27 cellular contexts compared by ENCODE assay signal in the genomic region with DNA sequence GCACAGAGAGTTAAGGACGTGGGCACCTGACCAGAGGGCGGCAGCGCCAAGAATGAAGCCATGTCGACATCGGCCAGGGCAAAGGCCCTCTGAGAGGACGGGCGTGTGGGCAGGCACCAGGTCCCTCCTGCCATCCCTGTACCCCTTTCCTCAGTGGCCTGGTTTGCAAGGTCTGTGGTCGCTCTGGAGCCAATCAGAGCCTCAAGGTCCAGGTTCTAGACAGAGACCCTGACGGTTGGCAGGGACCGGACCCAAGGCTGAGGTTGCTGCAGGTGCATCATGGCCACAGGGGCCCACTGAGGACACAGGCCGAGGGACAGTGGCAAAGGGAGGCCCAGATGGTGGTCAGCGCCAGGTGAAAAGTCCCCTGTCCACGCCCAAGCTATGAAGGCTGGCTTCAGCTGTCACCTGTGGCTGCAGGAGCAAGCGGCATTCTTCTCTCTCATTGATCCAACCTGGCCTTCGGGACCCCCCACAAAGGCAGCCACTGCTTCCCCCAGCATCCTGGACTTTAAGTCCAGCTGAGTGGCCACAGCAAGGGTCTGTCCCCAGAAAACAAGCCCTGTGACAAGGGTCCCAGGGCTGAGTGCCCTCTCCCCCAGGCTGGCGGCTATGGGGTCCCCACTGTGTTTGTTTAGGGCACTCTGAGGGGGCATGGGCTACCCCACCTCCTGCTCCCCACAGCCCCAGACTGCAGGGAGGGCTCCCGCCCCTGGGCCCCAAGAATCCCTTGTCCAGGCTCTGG. TPM values are rescaled to one million over a fixed set of nuclear protein-coding genes. Genes with fewer than 3 reads are reported as not detected.
A peak's percentile ranks its signal among the peaks of the same experiment; 100 is the strongest.
DNase-seq lines count a peak whose midpoint lies in the region; ATAC-seq and TF ChIP-seq lines count a peak whose summit lies in the region.
"Had no signal": no experiment of that assay in that cellular context is flagged by ENCODE, and none has a peak within 500 bp of the region (broad histone marks: within the 10 kb centered on the region; RNA-seq: fewer than 3 reads in every experiment).

No MANE protein-coding gene starts in this region.

- H3K4me1 ChIP-seq in heart right ventricle (peaks cover 0 to 13% (median 0%) of the 10 kb centered on the region in 9 donors), trophoblast cell (ENCODE audit: control insufficient read depth in 1 of 2, insufficient read depth in 2 of 2, low read length in 2 of 2) (peaks cover 32 to 50% of the 10 kb centered on the region in 2 experiments)
- H3K4me1 ChIP-seq: prostate gland had no signal

- no peak overlapping the region for H2AK5ac ChIP-seq in trophoblast cell (ENCODE audit: low read length)

- H3K9me3 ChIP-seq in heart right ventricle (no peaks in the 10 kb centered on the region), trophoblast cell (ENCODE audit: insufficient read depth, low read depth, low read length) (no peaks in the 10 kb centered on the region)
- H3K9me3 ChIP-seq: adrenal gland, prostate gland had no signal

- no peak overlapping the region for H2AFZ ChIP-seq in trophoblast cell (ENCODE audit: insufficient read depth, low read length, poor library complexity)

- H2BK5ac ChIP-seq in trophoblast cell (ENCODE audit: low read depth, low read length, poor library complexity) = no peak overlapping the region

- H3K23ac ChIP-seq in trophoblast cell (ENCODE audit: low read length) = no peak overlapping the region

- H3K4ac ChIP-seq in trophoblast cell (ENCODE audit: low read depth, low read length) = peak overlapping the region; percentile 31

- no peak overlapping the region for H2BK12ac ChIP-seq in trophoblast cell (ENCODE audit: low read length)

- H3K4me2 ChIP-seq in trophoblast cell (ENCODE audit: low read length) = no peak overlapping the region

- H4K12ac ChIP-seq in trophoblast cell (ENCODE audit: low read depth, low read length) = no peak overlapping the region

- H3K79me2 ChIP-seq in trophoblast cell (ENCODE audit: control insufficient read depth, insufficient read depth, low read length, poor library complexity) = peaks cover 46% of the 10 kb centered on the region

- no peak overlapping the region for H3K14ac ChIP-seq in trophoblast cell (ENCODE audit: low read length)

- no peak overlapping the region for H3K9ac ChIP-seq in trophoblast cell (ENCODE audit: low read length)

- H3K36me3 ChIP-seq in heart right ventricle = peaks cover 0 to 9% (median 0%) of the 10 kb centered on the region in 9 donors
- peaks cover 45 to 49% of the 10 kb centered on the region in 2 experiments for H3K36me3 ChIP-seq in trophoblast cell (ENCODE audit: control insufficient read depth in 1 of 2, insufficient read depth in 2 of 2, low read length in 2 of 2)
- H3K36me3 ChIP-seq: adrenal gland, prostate gland had no signal

- peaks cover 11% of the 10 kb centered on the region for H3K79me1 ChIP-seq in trophoblast cell (ENCODE audit: low read length)

- 93 to 96% methylated on average over 17 of the region's 17 CpGs for WGBS in heart right ventricle, 2 donors
- no CpG with 5 or more reads among the region's 17 CpGs for WGBS in trophoblast cell (ENCODE audit: extremely low coverage, insufficient coverage, insufficient read length)

- H3K4me3 ChIP-seq in heart right ventricle (no peak overlapping the region), trophoblast cell (ENCODE audit: low read depth, low read length) (no peak overlapping the region)
- H3K4me3 ChIP-seq: adrenal gland, GM12878, prostate gland, skin epidermis had no signal

- H3K27ac ChIP-seq in heart right ventricle = no peak overlapping the region
- H3K27ac ChIP-seq in trophoblast cell (ENCODE audit: low read depth, low read length) = no peak overlapping the region
- H3K27ac ChIP-seq: HL-60, prostate gland had no signal

- intact Hi-C loops in Right ventricle myocardium inferior (cut with DNase I) (no loop called here), heart right ventricle (cut with DNase I) (no loop called here), left cardiac atrium (cut with DNase I) (no loop called here)

- no peak overlapping the region for H4K8ac ChIP-seq in trophoblast cell (ENCODE audit: low read depth, low read length)

- no peak for TF ChIP-seq CTCF in heart right ventricle (IDR thresholded peaks at IDR 0.05)
- TF ChIP-seq CTCF in GM10266 (IDR thresholded peaks at IDR 0.05; ENCODE audit: control insufficient read depth, insufficient read depth, low read depth, missing control alignments) = no peak

- H2BK120ac ChIP-seq in trophoblast cell (ENCODE audit: insufficient read depth, low read length, poor library complexity) = no peak overlapping the region

- DNase-seq in Right ventricle myocardium inferior (ENCODE audit: missing footprints) = peak; percentile 15
- no peak for DNase-seq in heart right ventricle
- peak; percentile 14 for DNase-seq in left cardiac atrium
- no peak for DNase-seq in trophoblast cell
- DNase-seq in GM10266 (ENCODE audit: extremely low spot score) = no peak
- DNase-seq in midbrain (lab: John Stamatoyannopoulos, UW) = no peak
- DNase-seq in activated naive CD4-positive, alpha-beta T cell treated with anti-CD3 and anti-CD28 coated beads, Interleukin-2, amount 50 U/mL, for 16 hours = no peak
- no peak for DNase-seq in stimulated activated naive CD8-positive, alpha-beta T cell treated with anti-CD3 and anti-CD28 coated beads, Interleukin-15, Interleukin-2, amounts not matched to agents 100 U/mL and 50 U/mL, for 24 hours
- DNase-seq: activated CD4-positive, CD25-positive, alpha-beta regulatory T cell; activated naive CD4-positive, alpha-beta T cell treated with Interleukin-2 at 50 U/mL for 16 hours; activated T-cell treated with anti-CD3 and anti-CD28 coated beads, Interleukin-2, amount 50 U/mL, for 72 hours; CD4-positive, alpha-beta memory T cell; effector CD4-positive, alpha-beta T cell; glutamatergic neuron; HFFc6; Kasumi-1; MV-4-11; NCI-H1436 treated with DMSO at 0.1 percent for 48 hours; NCI-H345; RPMI8226; stimulated activated CD4-positive, alpha-beta T cell treated with anti-CD3 and anti-CD28 coated beads, Interleukin-1b, Interleukin-23, amount 100 ng/mL, for 48 hours; substantia nigra had no signal

- peak overlapping the region; percentile 11 for H4K91ac ChIP-seq in trophoblast cell (ENCODE audit: low read depth, low read length)

- H3K27me3 ChIP-seq in heart right ventricle (no peaks in the 10 kb centered on the region), trophoblast cell (ENCODE audit: insufficient read depth, low read length) (no peaks in the 10 kb centered on the region)
- H3K27me3 ChIP-seq: adrenal gland had no signal

- H3K18ac ChIP-seq in trophoblast cell (ENCODE audit: low read length) = peak overlapping the region; percentile 61

- ATAC-seq in Right ventricle myocardium inferior (no peak), heart right ventricle (no peak), left cardiac atrium (no peak)
- ATAC-seq in stimulated activated naive CD8-positive, alpha-beta T cell treated with anti-CD3 and anti-CD28 coated beads, Interleukin-15, Interleukin-2, amounts not matched to agents 100 U/mL and 50 U/mL, for 24 hours = no peak
- ATAC-seq: activated T-cell treated with anti-CD3 and anti-CD28 coated beads, Interleukin-2, amount 50 U/mL, for 72 hours; GM12878 had no signal

RNA-seq across cellular contexts. Expression of gene VAV2, which starts 48.9 kb away (rescaled TPM):
- 7.6 TPM for total RNA-seq in Right ventricle myocardium inferior
- 1 to 10 TPM; 2.9 to 7.1 (median 5.0) TPM for total RNA-seq in heart right ventricle
- polyA plus RNA-seq in heart right ventricle = 1 to 10 TPM; 4.3 to 5.7 TPM
- total RNA-seq in left cardiac atrium = 1 to 10 TPM; 8.3 to 9.6 TPM
- 54.6 and 55.9 TPM in 2 replicates for polyA plus RNA-seq in trophoblast cell (2013)

Comparison
In these comparisons a context has a peak if more than half of its experiments do, and no peak if none do; other contexts are left out.
1. DNase-seq: peak in Right ventricle myocardium inferior (single experiment) and left cardiac atrium (single experiment); none in heart right ventricle (0 of 2), trophoblast cell (0 of 2), GM10266 (single experiment), midbrain (single experiment), activated naive CD4-positive, alpha-beta T cell treated with anti-CD3 and anti-CD28 coated beads, Interleukin-2, amount 50 U/mL, for 16 hours (single experiment) and stimulated activated naive CD8-positive, alpha-beta T cell treated with anti-CD3 and anti-CD28 coated beads, Interleukin-15, Interleukin-2, amounts not matched to agents 100 U/mL and 50 U/mL, for 24 hours (single experiment).